Comparison of ENCODE assay signal across 34 cellular contexts in the genomic region with DNA sequence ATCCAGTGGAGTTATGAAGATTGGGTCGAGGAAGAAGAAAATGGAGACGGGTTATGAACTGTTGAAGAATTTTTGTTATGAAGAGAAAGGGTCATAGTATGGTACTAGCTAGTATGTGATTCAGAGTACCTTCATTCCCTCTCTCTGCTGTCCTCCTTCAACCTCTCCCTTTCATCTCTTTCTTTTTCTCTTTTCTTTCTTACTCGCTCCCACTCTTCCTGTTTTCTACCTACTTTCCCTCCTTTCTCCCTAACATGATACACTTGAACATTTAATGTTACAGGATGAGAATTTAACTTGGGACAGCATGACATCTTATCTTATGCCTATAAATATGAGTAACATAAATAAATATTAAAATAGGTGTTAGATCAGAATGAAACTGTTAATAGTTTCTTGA.
A peak's percentile ranks its signal among the peaks of the same experiment; 100 is the strongest.
DNase-seq lines count a peak whose midpoint lies in the region; ATAC-seq, FAIRE-seq and TF ChIP-seq lines count a peak whose summit lies in the region.
"Had no signal": no experiment of that assay in that cellular context is flagged by ENCODE, and none has a peak within 500 bp of the region (broad histone marks: within the 10 kb centered on the region; RNA-seq: fewer than 3 reads in every experiment).

No MANE protein-coding gene starts in this region.

- H3K36me3 ChIP-seq in HepG2 (replicated peaks in 1 of 2; ENCODE audit: control insufficient read depth in 1 of 2, insufficient read depth in 2 of 2, low read length in 2 of 2) (no peaks in the 10 kb centered on the region), right lobe of liver (peaks cover 0 to 5% (median 0%) of the 10 kb centered on the region in 4 donors), HEK293 (ENCODE audit: control insufficient read depth in 2 of 2, insufficient read depth in 1 of 2, low read length in 2 of 2) (no peaks in the 10 kb centered on the region; a peak in 1 of 3 replicates)
- peaks cover 9% of the 10 kb centered on the region for H3K36me3 ChIP-seq in CD8-positive, alpha-beta T cell (ENCODE audit: insufficient read depth, low read length)
- H3K36me3 ChIP-seq: BE2C, BLaER1 had no signal

- ATAC-seq in HepG2 = no peak
- no peak for ATAC-seq in right lobe of liver
- ATAC-seq in CD8-positive, alpha-beta T cell = no peak
- no peak for ATAC-seq in GM19328 (IDR thresholded peaks at IDR 0.05; ENCODE audit: unreplicated experiment)
- ATAC-seq: A549 had no signal

- no peak overlapping the region for H3K27ac ChIP-seq in HepG2 (ENCODE audit: extremely low read length, insufficient read depth, low read length)
- no peak overlapping the region for H3K27ac ChIP-seq in right lobe of liver
- no peak overlapping the region for H3K27ac ChIP-seq in CD8-positive, alpha-beta T cell (ENCODE audit: low read depth, low read length)
- H3K27ac ChIP-seq in HEK293 (ENCODE audit: extremely low read depth, low read depth, low read length) = no peak overlapping the region
- H3K27ac ChIP-seq: 22Rv1; A549; BLaER1; BLaER1 treated with 17β-estradiol and CSF1 and Interleukin-3, amounts not matched to agents 10 nM and 100 nM; C4-2B had no signal

- H3K27me3 ChIP-seq in HepG2 (ENCODE audit: control insufficient read depth in 1 of 2, insufficient read depth in 2 of 2, low read length in 2 of 2) (no peaks in the 10 kb centered on the region), right lobe of liver (no peaks in the 10 kb centered on the region)
- H3K27me3 ChIP-seq in CD8-positive, alpha-beta T cell (ENCODE audit: insufficient read depth, low read length) = no peaks in the 10 kb centered on the region
- H3K27me3 ChIP-seq: BE2C; BLaER1; BLaER1 treated with 17β-estradiol and CSF1 and Interleukin-3, amounts not matched to agents 10 nM and 100 nM had no signal

- H3K4me3 ChIP-seq in HepG2 (replicated peaks in 1 of 3; ENCODE audit: insufficient read depth in 1 of 3, low read depth in 2 of 3, low read length in 3 of 3) (no peak overlapping the region), right lobe of liver (no peak overlapping the region), HEK293 (ENCODE audit: low read depth, low read length) (no peak overlapping the region)
- no peak overlapping the region for H3K4me3 ChIP-seq in CD8-positive, alpha-beta T cell (ENCODE audit: low read depth, low read length)
- H3K4me3 ChIP-seq: A549; BLaER1; BLaER1 treated with 17β-estradiol and CSF1 and Interleukin-3, amounts not matched to agents 10 nM and 100 nM had no signal

- TF ChIP-seq POLR2A in HepG2 (IDR thresholded peaks at IDR 0.05; ENCODE audit: insufficient read depth in 1 of 2, low read depth in 2 of 2, low read length in 2 of 2) (no peak), right lobe of liver (IDR thresholded peaks at IDR 0.05) (no peak)

- H3K4me3 Mint-ChIP-seq in CD8-positive, alpha-beta T cell = no peak overlapping the region
- H3K4me3 Mint-ChIP-seq: B cell; CD14-positive monocyte; CD4-positive, alpha-beta memory T cell; CD4-positive, alpha-beta T cell; CD8-positive, alpha-beta memory T cell had no signal

- H3K4me1 Mint-ChIP-seq in CD8-positive, alpha-beta T cell (ENCODE audit: low read depth) = peaks cover 11% of the 10 kb centered on the region
- H3K4me1 Mint-ChIP-seq: B cell, CD14-positive monocyte had no signal

- no peaks in the 10 kb centered on the region for H3K79me2 ChIP-seq in HepG2 (ENCODE audit: insufficient read depth, low read length)

- no peak overlapping the region for H2AFZ ChIP-seq in HepG2 (ENCODE audit: low read length)

- CTCF ChIA-PET in HepG2 (lab: Yijun Ruan, JAX; ENCODE audit: low intra/inter-chr PET ratio, low total read pairs) (no interaction called here), HEK293 (lab: Yijun Ruan, JAX) (no interaction called here), GM10248 (lab: Yijun Ruan, JAX) (no interaction called here)
- CTCF ChIA-PET in CD8-positive, alpha-beta T cell (lab: Charles Lee) = no interaction called here

- no peaks in the 10 kb centered on the region for H4K20me1 ChIP-seq in HepG2 (ENCODE audit: insufficient read depth, low read length)
- H4K20me1 ChIP-seq: BLaER1; BLaER1 treated with 17β-estradiol and CSF1 and Interleukin-3, amounts not matched to agents 10 nM and 100 nM had no signal

- 92% methylated on average over 3 of the region's 3 CpGs for WGBS in HepG2 (ENCODE audit: low lambda C conversion rate)
- WGBS in right lobe of liver (ENCODE audit: insufficient coverage, low coverage, low lambda C conversion rate, missing lambda C conversion rate) = 90% methylated on average over 3 of the region's 3 CpGs

- no TSS peak for BruUV-seq in HepG2 (replicated peaks; lab: Mats Ljungman, UMichigan)

- H3K9ac ChIP-seq in HepG2 (ENCODE audit: insufficient read depth, low read depth, low read length) = no peak overlapping the region
- H3K9ac ChIP-seq: BLaER1; BLaER1 treated with 17β-estradiol and CSF1 and Interleukin-3, amounts not matched to agents 10 nM and 100 nM had no signal

- H3K9me3 Mint-ChIP-seq in CD8-positive, alpha-beta T cell = no peaks in the 10 kb centered on the region
- H3K9me3 Mint-ChIP-seq: CD4-positive, alpha-beta memory T cell; CD4-positive, alpha-beta T cell; CD8-positive, alpha-beta memory T cell had no signal

- TF ChIP-seq CTCF in HepG2 (CRISPR knock-in tag; IDR thresholded peaks at IDR 0.05) (no peak), right lobe of liver (IDR thresholded peaks at IDR 0.05) (no peak), HEK293 (tag by site-specific recombination; IDR thresholded peaks at IDR 0.05) (no peak), GM10248 (IDR thresholded peaks at IDR 0.05; ENCODE audit: control extremely low read depth, extremely low read depth, low read depth, missing control alignments) (no peak)
- TF ChIP-seq CTCF in CD8-positive, alpha-beta T cell (IDR thresholded peaks at IDR 0.05) = peak; percentile 1

- peaks cover 34% of the 10 kb centered on the region for H3K36me3 Mint-ChIP-seq in CD8-positive, alpha-beta T cell

- POLR2A ChIA-PET in HepG2 (lab: Yijun Ruan, JAX) (no interaction called here), HEK293 (lab: Yijun Ruan, JAX) (no interaction called here), GM10248 (lab: Yijun Ruan, JAX) (no interaction called here)
- POLR2A ChIA-PET in CD8-positive, alpha-beta T cell (lab: Charles Lee) = interaction anchor here (0.7 to 1.4 kb wide), 2 partner anchors 27 to 37 kb away, joined by 3 read pairs; no protein-coding TSS in a partner anchor

- H3K27ac Mint-ChIP-seq in CD8-positive, alpha-beta T cell = no peak overlapping the region
- H3K27ac Mint-ChIP-seq: B cell; CD14-positive monocyte; CD4-positive, alpha-beta T cell; CD4-positive, CD25-positive, alpha-beta regulatory T cell had no signal

- TF ChIP-seq EP300 in HepG2 (IDR thresholded peaks at IDR 0.05; ENCODE audit: low read depth in 2 of 2, low read length in 2 of 2) (no peak), HepG2 (CRISPR knock-in tag; IDR thresholded peaks at IDR 0.05; ENCODE audit: borderline replicate concordance) (no peak)

- no peaks in the 10 kb centered on the region for H3K27me3 Mint-ChIP-seq in CD8-positive, alpha-beta T cell (ENCODE audit: low read depth)
- H3K27me3 Mint-ChIP-seq: B cell; CD4-positive, alpha-beta memory T cell; CD4-positive, alpha-beta T cell; CD4-positive, CD25-positive, alpha-beta regulatory T cell; CD8-positive, alpha-beta memory T cell had no signal

- no peak for FAIRE-seq in HepG2 (lab: Jason Lieb, UNC)
- FAIRE-seq: A204.1, A549, D721Med had no signal

- H3K4me1 ChIP-seq in HepG2 (ENCODE audit: insufficient read depth, low read length) = no peaks in the 10 kb centered on the region
- H3K4me1 ChIP-seq in right lobe of liver = no peaks in the 10 kb centered on the region
- H3K4me1 ChIP-seq in CD8-positive, alpha-beta T cell (ENCODE audit: insufficient read depth, low read length) = no peaks in the 10 kb centered on the region
- no peaks in the 10 kb centered on the region for H3K4me1 ChIP-seq in HEK293 (ENCODE audit: control insufficient read depth, insufficient read depth, low read length)
- H3K4me1 ChIP-seq: A549, BE2C, BLaER1, Caco-2 had no signal

- in situ Hi-C loops in HepG2 (cut with HindIII; ENCODE audit: extremely low pct_ligation_motif_present, low pct_unique_long_range_greater_than_20kb) = no loop called here

- no peak overlapping the region for H3K4me2 ChIP-seq in HepG2 (ENCODE audit: low read depth, low read length)
- H3K4me2 ChIP-seq: A549; BLaER1; BLaER1 treated with 17β-estradiol and CSF1 and Interleukin-3, amounts not matched to agents 10 nM and 100 nM had no signal

- no peak for TF ChIP-seq RAD21 in HepG2 (CRISPR knock-in tag; IDR thresholded peaks at IDR 0.05)

- H3K9me3 ChIP-seq in HepG2 (ENCODE audit: low read length) (no peaks in the 10 kb centered on the region), right lobe of liver (no peaks in the 10 kb centered on the region), HEK293 (ENCODE audit: control insufficient read depth, insufficient read depth, low read depth, low read length) (no peaks in the 10 kb centered on the region)
- H3K9me3 ChIP-seq in CD8-positive, alpha-beta T cell (ENCODE audit: low read length) = no peaks in the 10 kb centered on the region
- H3K9me3 ChIP-seq: A549; BE2C; BLaER1; BLaER1 treated with 17β-estradiol and CSF1 and Interleukin-3, amounts not matched to agents 10 nM and 100 nM; Caco-2 had no signal

- intact Hi-C loops in HepG2 (cut with micrococcal nuclease; ENCODE audit: unreplicated experiment) = no loop called here
- intact Hi-C loops in right lobe of liver (cut with DNase I) = no loop called here
- intact Hi-C loops in CD8-positive, alpha-beta T cell (cut with DNase I, micrococcal nuclease) = no loop called here

- DNase-seq in HepG2 (ENCODE audit: low spot score) (no peak), right lobe of liver (no peak), GM10248 (ENCODE audit: extremely low spot score) (no peak)
- no peak for DNase-seq in CD8-positive, alpha-beta T cell
- DNase-seq: 8988T; ACHN; AML-193; BE2C; C1 segment of cervical spinal cord; Caco-2; Calu3; CD4-positive, alpha-beta memory T cell; CD4-positive, alpha-beta T cell; CD4-positive, CD25-positive, alpha-beta regulatory T cell; CD8-positive, alpha-beta memory T cell; COR-L47; DMS 273 treated with DMSO at 0.1 percent for 48 hours; DMS153; DMS53; DMS79; DMS79 treated with DMSO at 0.1 percent for 48 hours; DND-41; EL had no signal

TF ChIP-seq in HepG2, 621 proteins besides CTCF, POLR2A, EP300 and RAD21:
- TF ChIP-seq SRSF9 (IDR thresholded peaks at IDR 0.05; ENCODE audit: borderline replicate concordance, insufficient read depth, low read depth, low read length, poor library complexity, severe bottlenecking) = peak; percentile 27
- no peak for TF ChIP-seq BRD4 (CRISPR knock-in tag; IDR thresholded peaks at IDR 0.05)

TF ChIP-seq in HEK293, 187 proteins besides CTCF, POLR2A, EP300 and RAD21 (continues in another document):
- TF ChIP-seq PRDM1 (tag by site-specific recombination; IDR thresholded peaks at IDR 0.05) = peak; percentile 91
